ENCODE assay signal across 22 cellular contexts in genomic region chr6:117837268-117837667, GRCh38.
"Had no signal": no experiment of that assay in that cellular context is flagged by ENCODE, and none has a peak within 500 bp of the region (broad histone marks: within the 10 kb centered on the region; RNA-seq: fewer than 3 reads in every experiment).

No MANE protein-coding gene starts in this region.

- DNase-seq: activated CD4-positive, alpha-beta memory T cell treated with anti-CD3 and anti-CD28 coated beads for 36 hours; activated CD4-positive, alpha-beta T cell treated with anti-CD3 and anti-CD28 coated beads, Interleukin-2, amount 10 ng/mL, durations not matched to agents 7 days and 5 days; activated CD4-positive, CD25-positive, alpha-beta regulatory T cell; activated CD8-positive, alpha-beta memory T cell treated with anti-CD3 and anti-CD28 coated beads for 24 hours; activated effector memory CD4-positive, alpha-beta T cell treated with anti-CD3 and anti-CD28 coated beads, Interleukin-2, amount 50 U/mL, for 16 hours; activated naive CD4-positive, alpha-beta T cell treated with Interleukin-2 at 50 U/mL for 16 hours; activated T-cell treated with anti-CD3 and anti-CD28 coated beads, Interleukin-2, amount 50 U/mL, for 4 hours; amygdala; brain microvascular endothelial cell; KBM-7; MG63; NCI-H1105; NCI-H1436; NCI-H1694 treated with DMSO at 0.1 percent for 48 hours; NCI-H2081; NCI-H510A treated with DMSO at 0.1 percent for 48 hours; NCI-H69; PC-3; SHP77 treated with DMSO at 0.1 percent for 48 hours; T-helper 17 cell; T-helper 9 cell had no signal

- H3K9me3 ChIP-seq: MG63 had no signal

- H3K4me3 ChIP-seq: cardiac muscle cell, MG63 had no signal

- H3K27me3 ChIP-seq: brain microvascular endothelial cell, cardiac muscle cell, MG63 had no signal

- H3K36me3 ChIP-seq: brain microvascular endothelial cell, cardiac muscle cell, MG63 had no signal

- H3K27ac ChIP-seq: brain microvascular endothelial cell, cardiac muscle cell had no signal
